Comparison of ENCODE assay signal across 16 cellular contexts in genomic region chr1:87219141-87219540, GRCh38.
"Had no signal": no experiment of that assay in that cellular context is flagged by ENCODE, and none has a peak within 500 bp of the region (broad histone marks: within the 10 kb centered on the region; RNA-seq: fewer than 3 reads in every experiment).

No MANE protein-coding gene starts in this region.

- H3K36me3 ChIP-seq: heart left ventricle, neutrophil had no signal

- H3K27me3 ChIP-seq: heart left ventricle, neutrophil had no signal

- ATAC-seq: effector memory CD8-positive, alpha-beta T cell; mucosa of descending colon; naive thymus-derived CD8-positive, alpha-beta T cell; sciatic nerve had no signal

- H3K27ac ChIP-seq: heart left ventricle, neutrophil had no signal

- DNase-seq: effector memory CD8-positive, alpha-beta T cell; erythroblast; heart left ventricle; hippocampal formation; kidney glomerular epithelial cell; mucosa of descending colon; naive thymus-derived CD8-positive, alpha-beta T cell; posterior cingulate gyrus; stimulated activated CD4-positive, alpha-beta T cell treated with anti-CD3 and anti-CD28 coated beads, Interleukin-2, amount 100 ng/mL, for 24 hours; stimulated activated CD4-positive, alpha-beta T cell treated with anti-CD3 and anti-CD28 coated beads, Interleukin-4, amount 100 ng/mL, for 4 hours; stimulated activated naive CD4-positive, alpha-beta T cell treated with Interleukin-2 at 50 U/mL for 16 hours had no signal

- H3K4me3 ChIP-seq: heart left ventricle, mucosa of descending colon had no signal

- FAIRE-seq: colon, frontal cortex, urothelium cell line had no signal

- H3K9me3 ChIP-seq: mucosa of descending colon, neutrophil had no signal
